3 cellular contexts compared by ENCODE assay signal in genomic region chr2:19644763-19645162, GRCh38.
"Had no signal": no experiment of that assay in that cellular context is flagged by ENCODE, and none has a peak within 500 bp of the region (broad histone marks: within the 10 kb centered on the region; RNA-seq: fewer than 3 reads in every experiment).

No MANE protein-coding gene starts in this region.

- H3K4me3 ChIP-seq: GM12878 had no signal

- DNase-seq: GDM1, GF-D8 had no signal
